15 cellular contexts compared by ENCODE assay signal in genomic region chr4:58139269-58139668, GRCh38.
DNase-seq lines count a peak whose midpoint lies in the region; TF ChIP-seq lines count a peak whose summit lies in the region.
"Had no signal": no experiment of that assay in that cellular context is flagged by ENCODE, and none has a peak within 500 bp of the region (broad histone marks: within the 10 kb centered on the region; RNA-seq: fewer than 3 reads in every experiment).

No MANE protein-coding gene starts in this region.

- POLR2A ChIA-PET in activated CD4-positive, alpha-beta memory T cell treated with anti-CD3 and anti-CD28 coated beads for 36 hours (lab: Charles Lee) = no interaction called here

- no peak for TF ChIP-seq CTCF in brain (conservative IDR thresholded peaks at IDR 0.05)
- TF ChIP-seq CTCF in mesothelial cell of epicardium (IDR thresholded peaks at IDR 0.05; ENCODE audit: unreplicated experiment) = no peak

- H3K36me3 Mint-ChIP-seq in brain = no peaks in the 10 kb centered on the region
- H3K36me3 Mint-ChIP-seq in mesothelial cell of epicardium = no peaks in the 10 kb centered on the region
- H3K36me3 Mint-ChIP-seq in activated CD4-positive, alpha-beta memory T cell treated with anti-CD3 and anti-CD28 coated beads for 36 hours = no peaks in the 10 kb centered on the region
- H3K36me3 Mint-ChIP-seq: CD4-positive, CD25-positive, alpha-beta regulatory T cell; CD8-positive, alpha-beta T cell had no signal

- peak; percentile 9 for DNase-seq in DMS 273 (lab: John Stamatoyannopoulos, UW; ENCODE audit: unreplicated experiment)
- DNase-seq in DMS 273 treated with DMSO at 0.1 percent for 48 hours (lab: John Stamatoyannopoulos, UW) = no peak
- DNase-seq in mesothelial cell of epicardium (ENCODE audit: low spot score in 2 of 2, unreplicated experiment in 2 of 2) = no peak
- DNase-seq in activated CD4-positive, alpha-beta memory T cell treated with anti-CD3 and anti-CD28 coated beads for 36 hours = no peak
- no peak for DNase-seq in MV-4-11 (lab: John Stamatoyannopoulos, UW)
- no peak for DNase-seq in HuH-7 (ENCODE audit: low spot score)
- DNase-seq: Caco-2; CD4-positive, CD25-positive, alpha-beta regulatory T cell; CD8-positive, alpha-beta T cell; DMS53; DMS79 treated with DMSO at 0.1 percent for 48 hours; GF-D8; H9 had no signal

- CTCF ChIA-PET in activated CD4-positive, alpha-beta memory T cell treated with anti-CD3 and anti-CD28 coated beads for 36 hours (lab: Charles Lee) = no interaction called here

- no peak overlapping the region for H3K4me3 Mint-ChIP-seq in brain
- no peak overlapping the region for H3K4me3 Mint-ChIP-seq in mesothelial cell of epicardium
- H3K4me3 Mint-ChIP-seq in activated CD4-positive, alpha-beta memory T cell treated with anti-CD3 and anti-CD28 coated beads for 36 hours = no peak overlapping the region
- H3K4me3 Mint-ChIP-seq: B cell; CD4-positive, CD25-positive, alpha-beta regulatory T cell; CD8-positive, alpha-beta T cell; H9 had no signal

- H3K27me3 Mint-ChIP-seq in brain (peaks cover 6% of the 10 kb centered on the region), mesothelial cell of epicardium (ENCODE audit: low read depth) (no peaks in the 10 kb centered on the region)
- no peaks in the 10 kb centered on the region for H3K27me3 Mint-ChIP-seq in activated CD4-positive, alpha-beta memory T cell treated with anti-CD3 and anti-CD28 coated beads for 36 hours
- H3K27me3 Mint-ChIP-seq: B cell; CD4-positive, CD25-positive, alpha-beta regulatory T cell had no signal

- H3K27ac Mint-ChIP-seq in brain (peak overlapping the region in 3 of 5 experiments; percentile 28 to 74 (median 72)), mesothelial cell of epicardium (peak overlapping the region; percentile 56)
- H3K27ac Mint-ChIP-seq in activated CD4-positive, alpha-beta memory T cell treated with anti-CD3 and anti-CD28 coated beads for 36 hours = no peak overlapping the region
- H3K27ac Mint-ChIP-seq: B cell; CD4-positive, CD25-positive, alpha-beta regulatory T cell; CD8-positive, alpha-beta T cell; H9 had no signal

- H3K4me1 Mint-ChIP-seq in brain (no peaks in the 10 kb centered on the region), mesothelial cell of epicardium (peaks cover 32% of the 10 kb centered on the region)
- no peaks in the 10 kb centered on the region for H3K4me1 Mint-ChIP-seq in activated CD4-positive, alpha-beta memory T cell treated with anti-CD3 and anti-CD28 coated beads for 36 hours (ENCODE audit: low read depth)
- H3K4me1 Mint-ChIP-seq: B cell; CD4-positive, CD25-positive, alpha-beta regulatory T cell; H9 had no signal

- H3K9me3 Mint-ChIP-seq in brain (no peaks in the 10 kb centered on the region), mesothelial cell of epicardium (no peaks in the 10 kb centered on the region)
- peaks cover 4% of the 10 kb centered on the region for H3K9me3 Mint-ChIP-seq in activated CD4-positive, alpha-beta memory T cell treated with anti-CD3 and anti-CD28 coated beads for 36 hours
- H3K9me3 Mint-ChIP-seq: H9 had no signal

- intact Hi-C loops in activated CD4-positive, alpha-beta memory T cell treated with anti-CD3 and anti-CD28 coated beads for 36 hours (cut with micrococcal nuclease) = no loop called here
